In the genomic region with DNA sequence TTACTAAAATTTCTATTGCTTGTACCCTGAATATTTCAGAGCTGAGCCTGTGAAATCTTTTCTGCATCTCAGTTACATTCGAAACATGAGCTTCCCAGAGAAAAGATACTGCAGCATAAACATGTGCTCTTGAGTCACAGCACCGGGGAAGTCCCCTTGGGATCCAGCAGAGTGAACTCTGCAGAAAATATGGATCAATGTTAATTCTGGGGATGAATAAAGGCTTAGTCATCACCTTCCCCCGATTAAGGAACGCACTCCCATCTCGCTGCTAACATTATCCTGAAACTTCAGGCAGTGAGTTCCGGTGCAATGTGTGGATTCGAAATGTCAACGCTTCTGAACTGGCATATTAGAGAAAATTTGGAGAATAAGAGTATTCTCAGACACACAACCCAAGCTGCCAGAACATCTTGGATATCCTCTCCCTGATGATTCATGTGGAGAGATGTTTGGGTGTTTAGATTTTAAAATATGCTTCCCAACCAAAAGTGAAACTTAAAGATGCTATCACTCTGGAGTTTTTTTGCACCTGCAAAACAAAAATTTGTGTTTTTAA, we compare ENCODE assay signal across 8 cellular contexts.
A peak's percentile ranks its signal among the peaks of the same experiment; 100 is the strongest.
DNase-seq lines count a peak whose midpoint lies in the region; ATAC-seq and TF ChIP-seq lines count a peak whose summit lies in the region.

No MANE protein-coding gene starts in this region.

- WGBS in spleen, 5 donors, result 46 to 70% (median 62%) methylated on average over 8 of the region's 8 CpGs

- POLR2A ChIA-PET in activated CD4-positive, alpha-beta memory T cell treated with anti-CD3 and anti-CD28 coated beads, Interleukin-2, amount 10 ng/mL, durations not matched to agents 7 days and 5 days (lab: Charles Lee), result interaction anchor here (0.8 to 2.2 kb wide), 5 partner anchors 34 to 153 kb away, joined by 3 to 11 read pairs (median 6); partner anchors contain the start of gene IRF2

- peaks cover 50% of the 10 kb centered on the region for H3K4me1 Mint-ChIP-seq in T-helper 2 cell treated with Interferon-gamma antibody and Interleukin-4, amounts not matched to agents 5 μg/mL and 100 μg/mL, for 36 hours (ENCODE audit: low read depth)
- peaks cover 64% of the 10 kb centered on the region for H3K4me1 Mint-ChIP-seq in activated CD4-positive, alpha-beta memory T cell treated with anti-CD3 and anti-CD28 coated beads, Interleukin-2, amount 10 ng/mL, durations not matched to agents 7 days and 5 days

- no peaks in the 10 kb centered on the region for H3K27me3 Mint-ChIP-seq in T-helper 2 cell treated with Interferon-gamma antibody and Interleukin-4, amounts not matched to agents 5 μg/mL and 100 μg/mL, for 36 hours (ENCODE audit: low read depth)
- H3K27me3 Mint-ChIP-seq in activated CD4-positive, alpha-beta memory T cell treated with anti-CD3 and anti-CD28 coated beads, Interleukin-2, amount 10 ng/mL, durations not matched to agents 7 days and 5 days, result no peaks in the 10 kb centered on the region

- peaks cover 17% of the 10 kb centered on the region for H3K36me3 ChIP-seq in left ventricle myocardium inferior
- H3K36me3 ChIP-seq in spleen, result peaks cover 2 to 40% (median 15%) of the 10 kb centered on the region in 6 donors
- peaks cover 15% of the 10 kb centered on the region for H3K36me3 ChIP-seq in effector memory CD4-positive, alpha-beta T cell (ENCODE audit: control insufficient read depth, insufficient read depth, low read length)

- H3K4me3 ChIP-seq in left ventricle myocardium inferior (peak overlapping the region; percentile 48), spleen (peak overlapping the region in 5 of 8 donors; percentile 1 to 55 (median 7))
- H3K4me3 ChIP-seq in effector memory CD4-positive, alpha-beta T cell (ENCODE audit: insufficient read depth, low read depth, low read length, poor library complexity, severe bottlenecking), result no peak overlapping the region

- ATAC-seq in GM21825 (IDR thresholded peaks at IDR 0.05; ENCODE audit: unreplicated experiment), result no peak

- H3K27ac ChIP-seq in left ventricle myocardium inferior (replicated peaks) (peak overlapping the region; percentile 93), spleen (peak overlapping the region; percentile 65 to 85 (median 80))
- H3K27ac ChIP-seq in effector memory CD4-positive, alpha-beta T cell (ENCODE audit: insufficient read depth, low read length, poor library complexity, severe bottlenecking), result no peak overlapping the region

- TF ChIP-seq POLR2A in spleen (IDR thresholded peaks at IDR 0.05), result no peak

- CTCF ChIA-PET in activated CD4-positive, alpha-beta memory T cell treated with anti-CD3 and anti-CD28 coated beads, Interleukin-2, amount 10 ng/mL, durations not matched to agents 7 days and 5 days (lab: Charles Lee), result no interaction called here

- no peaks in the 10 kb centered on the region for H3K27me3 ChIP-seq in left ventricle myocardium inferior (ENCODE audit: low read depth)
- H3K27me3 ChIP-seq in spleen (replicated peaks in 1 of 7), result no peaks in the 10 kb centered on the region
- no peaks in the 10 kb centered on the region for H3K27me3 ChIP-seq in effector memory CD4-positive, alpha-beta T cell (replicated peaks; ENCODE audit: control insufficient read depth, insufficient read depth, low read length, poor library complexity, severe bottlenecking)

- H3K9me3 ChIP-seq in left ventricle myocardium inferior (replicated peaks) (no peaks in the 10 kb centered on the region), spleen (peaks cover 0 to 8% (median 0%) of the 10 kb centered on the region in 8 donors)
- H3K9me3 ChIP-seq in effector memory CD4-positive, alpha-beta T cell (ENCODE audit: control insufficient read depth, low read length), result no peaks in the 10 kb centered on the region

- H3K4me3 Mint-ChIP-seq in T-helper 2 cell treated with Interferon-gamma antibody and Interleukin-4, amounts not matched to agents 5 μg/mL and 100 μg/mL, for 36 hours, result peak overlapping the region; percentile 67
- peak overlapping the region; percentile 20 for H3K4me3 Mint-ChIP-seq in activated CD4-positive, alpha-beta memory T cell treated with anti-CD3 and anti-CD28 coated beads, Interleukin-2, amount 10 ng/mL, durations not matched to agents 7 days and 5 days

- intact Hi-C loops in left ventricle myocardium inferior (cut with micrococcal nuclease) (no loop called here), spleen (cut with DNase I; ENCODE audit: low total_unique reads) (loop anchor here (10.0 kb wide), 1 partner anchor 89 kb away; no protein-coding TSS in a partner anchor)

- H3K4me1 ChIP-seq in left ventricle myocardium inferior, result peaks cover 76% of the 10 kb centered on the region
- peaks cover 47 to 83% (median 73%) of the 10 kb centered on the region in 6 donors for H3K4me1 ChIP-seq in spleen
- H3K4me1 ChIP-seq in effector memory CD4-positive, alpha-beta T cell (ENCODE audit: control insufficient read depth, insufficient read depth, low read length, poor library complexity, severe bottlenecking), result peaks cover 12% of the 10 kb centered on the region

- peak overlapping the region; percentile 50 for H3K27ac Mint-ChIP-seq in T-helper 2 cell treated with Interferon-gamma antibody and Interleukin-4, amounts not matched to agents 5 μg/mL and 100 μg/mL, for 36 hours
- peak overlapping the region; percentile 79 for H3K27ac Mint-ChIP-seq in activated CD4-positive, alpha-beta memory T cell treated with anti-CD3 and anti-CD28 coated beads, Interleukin-2, amount 10 ng/mL, durations not matched to agents 7 days and 5 days

- DNase-seq in T-helper 2 cell treated with Interferon-gamma antibody and Interleukin-4, amounts not matched to agents 5 μg/mL and 100 μg/mL, for 36 hours (ENCODE audit: low spot score), result no peak
- DNase-seq in T-helper 2 cell, result no peak
- no peak for DNase-seq in activated CD4-positive, alpha-beta memory T cell treated with anti-CD3 and anti-CD28 coated beads, Interleukin-2, amount 10 ng/mL, durations not matched to agents 7 days and 5 days
- no peak for DNase-seq in left ventricle myocardium inferior
- no peak for DNase-seq in spleen
- DNase-seq in effector memory CD4-positive, alpha-beta T cell, result no peak
- no peak for DNase-seq in NCI-H2227 treated with DMSO at 0.1 percent for 48 hours (lab: John Stamatoyannopoulos, UW)

- H3K9me3 Mint-ChIP-seq in T-helper 2 cell treated with Interferon-gamma antibody and Interleukin-4, amounts not matched to agents 5 μg/mL and 100 μg/mL, for 36 hours, result peaks cover 13% of the 10 kb centered on the region
- H3K9me3 Mint-ChIP-seq in activated CD4-positive, alpha-beta memory T cell treated with anti-CD3 and anti-CD28 coated beads, Interleukin-2, amount 10 ng/mL, durations not matched to agents 7 days and 5 days, result peaks cover 12% of the 10 kb centered on the region

- no peak for TF ChIP-seq CTCF in left ventricle myocardium inferior (IDR thresholded peaks at IDR 0.05; ENCODE audit: borderline replicate concordance)
- TF ChIP-seq CTCF in spleen (IDR thresholded peaks at IDR 0.05 in 8 of 11, conservative IDR thresholded peaks at IDR 0.05 in 3 of 11), result no peak

- H3K36me3 Mint-ChIP-seq in T-helper 2 cell treated with Interferon-gamma antibody and Interleukin-4, amounts not matched to agents 5 μg/mL and 100 μg/mL, for 36 hours (ENCODE audit: low read depth), result peaks cover 58% of the 10 kb centered on the region
- H3K36me3 Mint-ChIP-seq in activated CD4-positive, alpha-beta memory T cell treated with anti-CD3 and anti-CD28 coated beads, Interleukin-2, amount 10 ng/mL, durations not matched to agents 7 days and 5 days (ENCODE audit: low read depth), result peaks cover 74% of the 10 kb centered on the region
